32 cellular contexts compared by ENCODE assay signal in genomic region chr12:132948146-132949066, GRCh38.
"Had no signal": no experiment of that assay in that cellular context is flagged by ENCODE, and none has a peak within 500 bp of the region (broad histone marks: within the 10 kb centered on the region; RNA-seq: fewer than 3 reads in every experiment).

No MANE protein-coding gene starts in this region.

- H3K27me3 Mint-ChIP-seq: central memory CD8-positive, alpha-beta T cell; stimulated activated naive B cell treated with anti-CD40 and anti-IgM and Interleukin-4, amounts not matched to agents 10 μg/mL and 1 μg/mL and 100 μg/mL, for 72 hours; T-helper 17 cell had no signal

- ATAC-seq: activated CD4-positive, CD25-positive, alpha-beta regulatory T cell treated with anti-CD3 and anti-CD28 coated beads, Interleukin-2, amount 50 U/mL, for 24 hours; gastroesophageal sphincter; left cardiac atrium; mucosa of descending colon; psoas muscle; stimulated activated naive B cell treated with anti-CD40 and anti-IgM and Interleukin-4, amounts not matched to agents 10 μg/mL and 1 μg/mL and 100 μg/mL, for 72 hours; T-helper 17 cell; upper lobe of right lung had no signal

- H3K27ac ChIP-seq: breast epithelium, gastroesophageal sphincter, parathyroid adenoma, psoas muscle, sigmoid colon, stomach, suprapubic skin, tibial artery, upper lobe of right lung, WERI-Rb-1 had no signal

- H3K9me3 Mint-ChIP-seq: central memory CD8-positive, alpha-beta T cell had no signal

- H3K27me3 ChIP-seq: breast epithelium, gastroesophageal sphincter, sigmoid colon, stomach, suprapubic skin, tibial artery, upper lobe of right lung had no signal

- DNase-seq: activated CD4-positive, alpha-beta T cell treated with anti-CD3 and anti-CD28 coated beads for 48 hours; activated CD4-positive, alpha-beta T cell treated with anti-CD3 and anti-CD28 coated beads, Interleukin-2, amount 50 U/mL, for 48 hours; activated CD8-positive, alpha-beta memory T cell treated with anti-CD3 and anti-CD28 coated beads for 24 hours; activated gamma-delta T cell treated with Interleukin-2 at 50 U/mL for 16 hours; activated naive CD4-positive, alpha-beta T cell treated with anti-CD3 and anti-CD28 coated beads, Interleukin-2, amount 50 U/mL, for 16 hours; dermis blood vessel endothelial cell; effector memory CD4-positive, alpha-beta T cell; head of caudate nucleus; hippocampal formation; left cardiac atrium; mucosa of descending colon; psoas muscle; sigmoid colon; stimulated activated CD4-positive, alpha-beta T cell treated with anti-CD3 and anti-CD28 coated beads, Interleukin-15, amount 100 ng/mL, for 24 hours; stimulated activated CD4-positive, alpha-beta T cell treated with anti-CD3 and anti-CD28 coated beads, Interleukin-2, amount 100 ng/mL, for 24 hours; stimulated activated naive B cell treated with anti-CD40 and anti-IgM and Interleukin-4, amounts not matched to agents 10 μg/mL and 1 μg/mL and 100 μg/mL, for 72 hours; stomach; T-helper 17 cell; T1000; upper lobe of right lung; WERI-Rb-1 had no signal

- H3K4me3 Mint-ChIP-seq: central memory CD8-positive, alpha-beta T cell; nephron; stimulated activated naive B cell treated with anti-CD40 and anti-IgM and Interleukin-4, amounts not matched to agents 10 μg/mL and 1 μg/mL and 100 μg/mL, for 72 hours; T-helper 17 cell had no signal

- H3K4me1 Mint-ChIP-seq: nephron, T-helper 17 cell had no signal

- FAIRE-seq: endothelial cell of umbilical vein, keratinocyte had no signal

- H3K4me3 ChIP-seq: breast epithelium, gastroesophageal sphincter, mucosa of descending colon, psoas muscle, sigmoid colon, smooth muscle cell, stomach, suprapubic skin, tibial artery, upper lobe of right lung had no signal

- H3K4me1 ChIP-seq: breast epithelium, gastroesophageal sphincter, parathyroid adenoma, psoas muscle, sigmoid colon, stomach, suprapubic skin, tibial artery, upper lobe of right lung had no signal

- H3K27ac Mint-ChIP-seq: nephron; stimulated activated naive B cell treated with anti-CD40 and anti-IgM and Interleukin-4, amounts not matched to agents 10 μg/mL and 1 μg/mL and 100 μg/mL, for 72 hours; T-helper 17 cell had no signal
